ENCODE assay signal across 17 cellular contexts in genomic region chr19:49894879-49895565, GRCh38. TPM values are rescaled to one million over a fixed set of nuclear protein-coding genes. Genes with fewer than 3 reads are reported as not detected.
A peak's percentile ranks its signal among the peaks of the same experiment; 100 is the strongest.
DNase-seq lines count a peak whose midpoint lies in the region; ATAC-seq, FAIRE-seq and TF ChIP-seq lines count a peak whose summit lies in the region.
"Had no signal": no experiment of that assay in that cellular context is flagged by ENCODE, and none has a peak within 500 bp of the region (broad histone marks: within the 10 kb centered on the region; RNA-seq: fewer than 3 reads in every experiment).

No MANE protein-coding gene starts in this region.

- no peaks in the 10 kb centered on the region for H3K27me3 ChIP-seq in CD8-positive, alpha-beta memory T cell (ENCODE audit: insufficient read depth, low read length, poor library complexity, severe bottlenecking)
- H3K27me3 ChIP-seq in neural progenitor cell = peaks cover 14% of the 10 kb centered on the region
- peaks cover 9 to 17% of the 10 kb centered on the region in 2 experiments; a peak in 4 of 5 replicates for H3K27me3 ChIP-seq in HepG2 (ENCODE audit: control insufficient read depth in 1 of 2, insufficient read depth in 2 of 2, low read length in 2 of 2)

- TF ChIP-seq CTCF in neural progenitor cell (IDR thresholded peaks at IDR 0.05) (no peak), HepG2 (CRISPR knock-in tag; IDR thresholded peaks at IDR 0.05) (no peak)

- no TSS peak for BruUV-seq in HepG2 (replicated peaks; lab: Mats Ljungman, UMichigan)

- H3K9me3 ChIP-seq in CD8-positive, alpha-beta memory T cell (ENCODE audit: low read length) = no peaks in the 10 kb centered on the region
- H3K9me3 ChIP-seq in neural progenitor cell (ENCODE audit: low read depth) (no peaks in the 10 kb centered on the region), HepG2 (ENCODE audit: low read length) (no peaks in the 10 kb centered on the region)
- H3K9me3 ChIP-seq: lower lobe of right lung had no signal

- in situ Hi-C loops in HepG2 (cut with HindIII; ENCODE audit: extremely low pct_ligation_motif_present, low pct_unique_long_range_greater_than_20kb) = no loop called here

- H3K79me2 ChIP-seq in neural progenitor cell (ENCODE audit: low read depth) (no peaks in the 10 kb centered on the region), HepG2 (ENCODE audit: insufficient read depth, low read length) (no peaks in the 10 kb centered on the region)
- H3K79me2 ChIP-seq: parathyroid adenoma had no signal

- no peak for ATAC-seq in HepG2
- no peak for ATAC-seq in GM21367 (IDR thresholded peaks at IDR 0.05; ENCODE audit: unreplicated experiment)
- no peak for ATAC-seq in HG03469 (IDR thresholded peaks at IDR 0.05; ENCODE audit: unreplicated experiment)
- ATAC-seq: lower lobe of right lung had no signal

- H3K4me1 Mint-ChIP-seq in CD8-positive, alpha-beta memory T cell = peaks cover 26 to 48% (median 37%) of the 10 kb centered on the region in 3 donors
- H3K4me1 Mint-ChIP-seq in neural progenitor cell = peaks cover 19% of the 10 kb centered on the region

- TF ChIP-seq EP300 in HepG2 (IDR thresholded peaks at IDR 0.05; ENCODE audit: low read depth in 2 of 2, low read length in 2 of 2) (no peak), HepG2 (CRISPR knock-in tag; IDR thresholded peaks at IDR 0.05; ENCODE audit: borderline replicate concordance) (no peak)

- 61% methylated on average over 8 of the region's 17 CpGs for WGBS in HepG2 (ENCODE audit: low lambda C conversion rate)

- H3K4me2 ChIP-seq in neural progenitor cell (no peak overlapping the region), HepG2 (ENCODE audit: low read depth, low read length) (no peak overlapping the region)

- intact Hi-C loops in HepG2 (cut with micrococcal nuclease; ENCODE audit: unreplicated experiment) = no loop called here

- no peak overlapping the region for H3K27ac ChIP-seq in CD8-positive, alpha-beta memory T cell (ENCODE audit: low read depth, low read length)
- no peak overlapping the region for H3K27ac ChIP-seq in neural progenitor cell
- H3K27ac ChIP-seq in HepG2 (ENCODE audit: extremely low read length, insufficient read depth, low read length) = no peak overlapping the region
- H3K27ac ChIP-seq: lower lobe of right lung, parathyroid adenoma had no signal

- TF ChIP-seq RAD21 in HepG2 (CRISPR knock-in tag; IDR thresholded peaks at IDR 0.05) = no peak

- H3K36me3 ChIP-seq in CD8-positive, alpha-beta memory T cell (ENCODE audit: insufficient read depth, low read length) = no peaks in the 10 kb centered on the region
- H3K36me3 ChIP-seq in neural progenitor cell = no peaks in the 10 kb centered on the region
- H3K36me3 ChIP-seq in HepG2 (replicated peaks in 1 of 2; ENCODE audit: control insufficient read depth in 1 of 2, insufficient read depth in 2 of 2, low read length in 2 of 2) = no peaks in the 10 kb centered on the region
- H3K36me3 ChIP-seq: lower lobe of right lung had no signal

- peaks cover 21% of the 10 kb centered on the region for H3K4me1 ChIP-seq in CD8-positive, alpha-beta memory T cell (ENCODE audit: insufficient read depth, low read length)
- no peaks in the 10 kb centered on the region for H3K4me1 ChIP-seq in neural progenitor cell
- peaks cover 18% of the 10 kb centered on the region for H3K4me1 ChIP-seq in HepG2 (ENCODE audit: insufficient read depth, low read length)
- H3K4me1 ChIP-seq: parathyroid adenoma had no signal

- H3K9ac ChIP-seq in neural progenitor cell (no peak overlapping the region), HepG2 (ENCODE audit: insufficient read depth, low read depth, low read length) (no peak overlapping the region)
- H3K9ac ChIP-seq: parathyroid adenoma had no signal

- CTCF ChIA-PET in CD8-positive, alpha-beta memory T cell (lab: Charles Lee) = no interaction called here
- CTCF ChIA-PET in HepG2 (lab: Yijun Ruan, JAX; ENCODE audit: low intra/inter-chr PET ratio, low total read pairs) = no interaction called here

- no peak overlapping the region for H3K4me3 ChIP-seq in CD8-positive, alpha-beta memory T cell (ENCODE audit: low read length)
- H3K4me3 ChIP-seq in neural progenitor cell (no peak overlapping the region), HepG2 (replicated peaks in 1 of 3; ENCODE audit: insufficient read depth in 1 of 3, low read depth in 2 of 3, low read length in 3 of 3) (no peak overlapping the region)
- H3K4me3 ChIP-seq: lower lobe of right lung had no signal

- peaks cover 14% of the 10 kb centered on the region for H3F3A ChIP-seq in neural progenitor cell (ENCODE audit: low read depth)

- no peaks in the 10 kb centered on the region for H3K36me3 Mint-ChIP-seq in CD8-positive, alpha-beta memory T cell
- H3K36me3 Mint-ChIP-seq in neural progenitor cell = no peaks in the 10 kb centered on the region

- H3K27ac Mint-ChIP-seq in CD8-positive, alpha-beta memory T cell = peak overlapping the region; percentile 19 to 100 (median 98)
- peak overlapping the region; percentile 46 for H3K27ac Mint-ChIP-seq in neural progenitor cell

- H3K27me3 Mint-ChIP-seq in CD8-positive, alpha-beta memory T cell = peaks cover 0 to 2% of the 10 kb centered on the region in 2 donors
- H3K27me3 Mint-ChIP-seq in neural progenitor cell (ENCODE audit: insufficient read depth, low read depth) = peaks cover 19% of the 10 kb centered on the region

- FAIRE-seq in HepG2 (lab: Jason Lieb, UNC) = no peak
- FAIRE-seq: astrocyte, D721Med, endothelial cell of umbilical vein, RCC 7860, TTC549 had no signal

- peak overlapping the region in 6 of 7 donors; percentile 33 to 91 (median 86) for H3K4me3 Mint-ChIP-seq in CD8-positive, alpha-beta memory T cell
- no peak overlapping the region for H3K4me3 Mint-ChIP-seq in neural progenitor cell

- H2AFZ ChIP-seq in neural progenitor cell (replicated peaks) = no peak overlapping the region
- no peak overlapping the region for H2AFZ ChIP-seq in HepG2 (ENCODE audit: low read length)
- H2AFZ ChIP-seq: parathyroid adenoma had no signal

- POLR2A ChIA-PET in CD8-positive, alpha-beta memory T cell (lab: Charles Lee) = interaction anchor here (1.1 kb wide), 1 partner anchor 14 kb away, joined by 3 read pairs; no protein-coding TSS in a partner anchor
- POLR2A ChIA-PET in HepG2 (lab: Yijun Ruan, JAX) = no interaction called here

- H3K9me3 Mint-ChIP-seq in CD8-positive, alpha-beta memory T cell = no peaks in the 10 kb centered on the region
- H3K9me3 Mint-ChIP-seq in neural progenitor cell = no peaks in the 10 kb centered on the region

- peak in 3 of 5 donors; percentile 27 to 57 (median 28) for DNase-seq in CD8-positive, alpha-beta memory T cell
- peak; percentile 36 for DNase-seq in T-helper 22 cell (ENCODE audit: low read depth)
- DNase-seq in neural progenitor cell (ENCODE audit: low spot score) = no peak
- DNase-seq in GF-D8 (lab: John Stamatoyannopoulos, UW) = no peak
- DNase-seq in HepG2 (ENCODE audit: low spot score) = no peak
- DNase-seq: KG1, lower lobe of right lung, NCI-H2171 had no signal

- H4K20me1 ChIP-seq in neural progenitor cell (ENCODE audit: low read depth) (no peaks in the 10 kb centered on the region), HepG2 (ENCODE audit: insufficient read depth, low read length) (no peaks in the 10 kb centered on the region)

- TF ChIP-seq POLR2A in GM15510 (IDR thresholded peaks at IDR 0.05; ENCODE audit: borderline replicate concordance, extremely low read depth, insufficient read length) (peak; percentile 29), HepG2 (IDR thresholded peaks at IDR 0.05; ENCODE audit: insufficient read depth in 1 of 2, low read depth in 2 of 2, low read length in 2 of 2) (no peak)

RNA-seq across cellular contexts. Expression of gene IL4I1, which starts 1.7 kb away (rescaled TPM):
- 10 to 100 TPM; 35.6 to 39.1 TPM for total RNA-seq in CD8-positive, alpha-beta memory T cell
- polyA plus RNA-seq in CD8-positive, alpha-beta memory T cell = 13.1 TPM
- total RNA-seq in neural progenitor cell (ENCODE audit: low replicate concordance) = 0.56 TPM in 1 of 2 replicates, not detected in the other
- not detected in 2 replicates for total RNA-seq in HepG2 (2016; rRNA removed; fragmentation: Illumina TruSeq; extraction: Trizol)
- total RNA-seq in HepG2 (2016; cell fraction: cytosol; rRNA removed; fragmentation: Illumina TruSeq; extraction: Trizol; ENCODE audit: low read depth) = not detected in 2 replicates
- total RNA-seq in HepG2 (2016; cell fraction: insoluble cytoplasmic fraction; rRNA removed; fragmentation: Illumina TruSeq; extraction: Trizol) = 0.18 and 0.30 TPM in 2 replicates
- total RNA-seq in HepG2 (2016; cell fraction: membrane; rRNA removed; fragmentation: Illumina TruSeq; extraction: Trizol) = not detected in 2 replicates
- total RNA-seq in HepG2 (2016; cell fraction: nucleus; rRNA removed; fragmentation: Illumina TruSeq; extraction: Trizol) = not detected in 2 replicates
- polyA plus RNA-seq in HepG2 (2011; rRNA removed) = not detected in 2 replicates
- polyA plus RNA-seq in HepG2 (2011; cell fraction: cytosol; rRNA removed) = 0.08 TPM in 1 of 2 replicates, not detected in the other
- 0.16 and 0.28 TPM in 2 replicates for polyA plus RNA-seq in HepG2 (2011; cell fraction: nucleus; rRNA removed)
- 0.50 TPM in 1 of 2 replicates, not detected in the other for polyA plus RNA-seq in HepG2 (2012)
- polyA plus RNA-seq in HepG2 (2016; cell fraction: cytosol; fragmentation: Illumina TruSeq; extraction: Trizol; ENCODE audit: low read depth) = 0.29 TPM in 1 of 2 replicates, not detected in the other
- not detected in 2 replicates for polyA plus RNA-seq in HepG2 (2016; cell fraction: insoluble cytoplasmic fraction; fragmentation: Illumina TruSeq; extraction: Trizol; ENCODE audit: low read depth)
- not detected in 2 replicates for polyA plus RNA-seq in HepG2 (2016; cell fraction: membrane; fragmentation: Illumina TruSeq; extraction: Trizol; ENCODE audit: low read depth)
- polyA plus RNA-seq in HepG2 (2016; cell fraction: nucleus; fragmentation: Illumina TruSeq; extraction: Trizol; ENCODE audit: insufficient read depth, low read depth) = not detected in 2 replicates
- 0.09 TPM in 1 of 2 replicates, not detected in the other for polyA minus RNA-seq in HepG2 (2011; rRNA and poly(A)+ RNA removed; ENCODE audit: low replicate concordance)
- polyA minus RNA-seq in HepG2 (2011; cell fraction: cytosol; rRNA and poly(A)+ RNA removed) = not detected in 2 replicates
- not detected in 2 replicates for polyA minus RNA-seq in HepG2 (2011; cell fraction: nucleus; rRNA and poly(A)+ RNA removed)

RNA-seq across cellular contexts. Expression of gene TBC1D17, which starts 17.5 kb away (rescaled TPM):
- 10 to 100 TPM; 31.7 to 33.5 TPM for total RNA-seq in CD8-positive, alpha-beta memory T cell
- polyA plus RNA-seq in CD8-positive, alpha-beta memory T cell = 16.8 TPM
- total RNA-seq in neural progenitor cell (ENCODE audit: low replicate concordance) (10.4 and 15.9 TPM in 2 replicates), HepG2 (2016; rRNA removed; fragmentation: Illumina TruSeq; extraction: Trizol) (3.6 and 9.7 TPM in 2 replicates)
- total RNA-seq in HepG2 (2016; cell fraction: cytosol; rRNA removed; fragmentation: Illumina TruSeq; extraction: Trizol; ENCODE audit: low read depth) = 3.6 and 4.6 TPM in 2 replicates
- total RNA-seq in HepG2 (2016; cell fraction: insoluble cytoplasmic fraction; rRNA removed; fragmentation: Illumina TruSeq; extraction: Trizol) = 4.5 and 10.0 TPM in 2 replicates
- total RNA-seq in HepG2 (2016; cell fraction: membrane; rRNA removed; fragmentation: Illumina TruSeq; extraction: Trizol) = 7.6 and 8.5 TPM in 2 replicates
- total RNA-seq in HepG2 (2016; cell fraction: nucleus; rRNA removed; fragmentation: Illumina TruSeq; extraction: Trizol) = 8.6 and 13.7 TPM in 2 replicates
- polyA plus RNA-seq in HepG2 (2011; rRNA removed) = 16.9 and 21.6 TPM in 2 replicates
- polyA plus RNA-seq in HepG2 (2011; cell fraction: cytosol; rRNA removed) = 7.9 and 12.0 TPM in 2 replicates
- 83.8 and 108 TPM in 2 replicates for polyA plus RNA-seq in HepG2 (2011; cell fraction: nucleus; rRNA removed)
- 19.0 and 23.3 TPM in 2 replicates for polyA plus RNA-seq in HepG2 (2012)
- polyA plus RNA-seq in HepG2 (2016; cell fraction: cytosol; fragmentation: Illumina TruSeq; extraction: Trizol; ENCODE audit: low read depth) = 4.7 and 5.1 TPM in 2 replicates
- 10.7 and 15.1 TPM in 2 replicates for polyA plus RNA-seq in HepG2 (2016; cell fraction: insoluble cytoplasmic fraction; fragmentation: Illumina TruSeq; extraction: Trizol; ENCODE audit: low read depth)
- polyA plus RNA-seq in HepG2 (2016; cell fraction: membrane; fragmentation: Illumina TruSeq; extraction: Trizol; ENCODE audit: low read depth) = 9.3 and 10.8 TPM in 2 replicates
- 45.7 and 46.6 TPM in 2 replicates for polyA plus RNA-seq in HepG2 (2016; cell fraction: nucleus; fragmentation: Illumina TruSeq; extraction: Trizol; ENCODE audit: insufficient read depth, low read depth)
- polyA minus RNA-seq in HepG2 (2011; rRNA and poly(A)+ RNA removed; ENCODE audit: low replicate concordance) = 14.8 and 17.4 TPM in 2 replicates
- 9.8 and 11.2 TPM in 2 replicates for polyA minus RNA-seq in HepG2 (2011; cell fraction: cytosol; rRNA and poly(A)+ RNA removed)
- 16.0 and 24.2 TPM in 2 replicates for polyA minus RNA-seq in HepG2 (2011; cell fraction: nucleus; rRNA and poly(A)+ RNA removed)

RNA-seq across cellular contexts. Expression of gene AKT1S1, which starts 17.9 kb away (rescaled TPM):
- total RNA-seq in CD8-positive, alpha-beta memory T cell = 10 to 100 TPM; 32.8 to 33.6 TPM
- polyA plus RNA-seq in CD8-positive, alpha-beta memory T cell = 4.7 TPM
- 2.3 and 13.6 TPM in 2 replicates for total RNA-seq in neural progenitor cell (ENCODE audit: low replicate concordance)
- 10.9 and 13.5 TPM in 2 replicates for total RNA-seq in HepG2 (2016; rRNA removed; fragmentation: Illumina TruSeq; extraction: Trizol)
- 6.3 and 7.3 TPM in 2 replicates for total RNA-seq in HepG2 (2016; cell fraction: cytosol; rRNA removed; fragmentation: Illumina TruSeq; extraction: Trizol; ENCODE audit: low read depth)
- 10.3 and 14.9 TPM in 2 replicates for total RNA-seq in HepG2 (2016; cell fraction: insoluble cytoplasmic fraction; rRNA removed; fragmentation: Illumina TruSeq; extraction: Trizol)
- total RNA-seq in HepG2 (2016; cell fraction: membrane; rRNA removed; fragmentation: Illumina TruSeq; extraction: Trizol) = 14.8 and 16.5 TPM in 2 replicates
- total RNA-seq in HepG2 (2016; cell fraction: nucleus; rRNA removed; fragmentation: Illumina TruSeq; extraction: Trizol) = 12.4 and 13.6 TPM in 2 replicates
- 27.8 and 30.0 TPM in 2 replicates for polyA plus RNA-seq in HepG2 (2011; rRNA removed)
- 29.0 and 32.7 TPM in 2 replicates for polyA plus RNA-seq in HepG2 (2011; cell fraction: cytosol; rRNA removed)
- polyA plus RNA-seq in HepG2 (2011; cell fraction: nucleus; rRNA removed) = 56.2 and 76.4 TPM in 2 replicates
- 19.5 and 19.7 TPM in 2 replicates for polyA plus RNA-seq in HepG2 (2012)
- 22.7 and 24.3 TPM in 2 replicates for polyA plus RNA-seq in HepG2 (2016; cell fraction: cytosol; fragmentation: Illumina TruSeq; extraction: Trizol; ENCODE audit: low read depth)
- 43.5 and 52.7 TPM in 2 replicates for polyA plus RNA-seq in HepG2 (2016; cell fraction: insoluble cytoplasmic fraction; fragmentation: Illumina TruSeq; extraction: Trizol; ENCODE audit: low read depth)
- 46.7 and 51.1 TPM in 2 replicates for polyA plus RNA-seq in HepG2 (2016; cell fraction: membrane; fragmentation: Illumina TruSeq; extraction: Trizol; ENCODE audit: low read depth)
- 55.9 and 59.4 TPM in 2 replicates for polyA plus RNA-seq in HepG2 (2016; cell fraction: nucleus; fragmentation: Illumina TruSeq; extraction: Trizol; ENCODE audit: insufficient read depth, low read depth)
- polyA minus RNA-seq in HepG2 (2011; rRNA and poly(A)+ RNA removed; ENCODE audit: low replicate concordance) = 25.3 and 37.7 TPM in 2 replicates
- 13.0 and 14.0 TPM in 2 replicates for polyA minus RNA-seq in HepG2 (2011; cell fraction: cytosol; rRNA and poly(A)+ RNA removed)
- 21.9 and 22.5 TPM in 2 replicates for polyA minus RNA-seq in HepG2 (2011; cell fraction: nucleus; rRNA and poly(A)+ RNA removed)

RNA-seq across cellular contexts. Expression of gene PNKP, which starts 27.6 kb away (rescaled TPM):
- 10 to 100 TPM; 91.6 to 98.7 TPM for total RNA-seq in CD8-positive, alpha-beta memory T cell
- polyA plus RNA-seq in CD8-positive, alpha-beta memory T cell = 28.4 TPM
- total RNA-seq in neural progenitor cell (ENCODE audit: low replicate concordance) (41.1 and 72.4 TPM in 2 replicates), HepG2 (2016; rRNA removed; fragmentation: Illumina TruSeq; extraction: Trizol) (12.5 and 27.1 TPM in 2 replicates)
- total RNA-seq in HepG2 (2016; cell fraction: cytosol; rRNA removed; fragmentation: Illumina TruSeq; extraction: Trizol; ENCODE audit: low read depth) = 15.1 and 16.6 TPM in 2 replicates
- total RNA-seq in HepG2 (2016; cell fraction: insoluble cytoplasmic fraction; rRNA removed; fragmentation: Illumina TruSeq; extraction: Trizol) = 14.0 and 23.3 TPM in 2 replicates
- 10.4 and 12.6 TPM in 2 replicates for total RNA-seq in HepG2 (2016; cell fraction: membrane; rRNA removed; fragmentation: Illumina TruSeq; extraction: Trizol)
- total RNA-seq in HepG2 (2016; cell fraction: nucleus; rRNA removed; fragmentation: Illumina TruSeq; extraction: Trizol) = 22.5 and 24.4 TPM in 2 replicates
- polyA plus RNA-seq in HepG2 (2011; rRNA removed) = 12.7 and 17.0 TPM in 2 replicates
- polyA plus RNA-seq in HepG2 (2011; cell fraction: cytosol; rRNA removed) = 6.9 and 10.2 TPM in 2 replicates
- 96.1 and 104 TPM in 2 replicates for polyA plus RNA-seq in HepG2 (2011; cell fraction: nucleus; rRNA removed)
- polyA plus RNA-seq in HepG2 (2012) = 14.4 and 18.2 TPM in 2 replicates
- polyA plus RNA-seq in HepG2 (2016; cell fraction: cytosol; fragmentation: Illumina TruSeq; extraction: Trizol; ENCODE audit: low read depth) = 6.4 and 8.2 TPM in 2 replicates
- 11.5 and 13.4 TPM in 2 replicates for polyA plus RNA-seq in HepG2 (2016; cell fraction: insoluble cytoplasmic fraction; fragmentation: Illumina TruSeq; extraction: Trizol; ENCODE audit: low read depth)
- polyA plus RNA-seq in HepG2 (2016; cell fraction: membrane; fragmentation: Illumina TruSeq; extraction: Trizol; ENCODE audit: low read depth) = 11.3 and 40.2 TPM in 2 replicates
- polyA plus RNA-seq in HepG2 (2016; cell fraction: nucleus; fragmentation: Illumina TruSeq; extraction: Trizol; ENCODE audit: insufficient read depth, low read depth) = 87.3 and 98.8 TPM in 2 replicates
- polyA minus RNA-seq in HepG2 (2011; rRNA and poly(A)+ RNA removed; ENCODE audit: low replicate concordance) = 16.1 and 37.1 TPM in 2 replicates
- polyA minus RNA-seq in HepG2 (2011; cell fraction: cytosol; rRNA and poly(A)+ RNA removed) = 9.8 and 10.1 TPM in 2 replicates
- 30.5 and 40.2 TPM in 2 replicates for polyA minus RNA-seq in HepG2 (2011; cell fraction: nucleus; rRNA and poly(A)+ RNA removed)

RNA-seq across cellular contexts. Expression of gene ATF5, which starts 34.0 kb away (rescaled TPM):
- 10 to 100 TPM; 57.7 to 59.9 TPM for total RNA-seq in CD8-positive, alpha-beta memory T cell
- polyA plus RNA-seq in CD8-positive, alpha-beta memory T cell = 1.7 TPM
- 1.6 and 10.6 TPM in 2 replicates for total RNA-seq in neural progenitor cell (ENCODE audit: low replicate concordance)
- total RNA-seq in HepG2 (2016; rRNA removed; fragmentation: Illumina TruSeq; extraction: Trizol) = 9.7 and 10.3 TPM in 2 replicates
- 6.1 and 6.2 TPM in 2 replicates for total RNA-seq in HepG2 (2016; cell fraction: cytosol; rRNA removed; fragmentation: Illumina TruSeq; extraction: Trizol; ENCODE audit: low read depth)
- 7.9 and 10.5 TPM in 2 replicates for total RNA-seq in HepG2 (2016; cell fraction: insoluble cytoplasmic fraction; rRNA removed; fragmentation: Illumina TruSeq; extraction: Trizol)
- total RNA-seq in HepG2 (2016; cell fraction: membrane; rRNA removed; fragmentation: Illumina TruSeq; extraction: Trizol) = 12.6 and 12.7 TPM in 2 replicates
- total RNA-seq in HepG2 (2016; cell fraction: nucleus; rRNA removed; fragmentation: Illumina TruSeq; extraction: Trizol) = 4.6 and 7.3 TPM in 2 replicates
- 4.9 and 5.2 TPM in 2 replicates for polyA plus RNA-seq in HepG2 (2011; rRNA removed)
- 2.7 and 3.7 TPM in 2 replicates for polyA plus RNA-seq in HepG2 (2011; cell fraction: cytosol; rRNA removed)
- polyA plus RNA-seq in HepG2 (2011; cell fraction: nucleus; rRNA removed) = 10.1 and 14.5 TPM in 2 replicates
- 9.9 and 10.1 TPM in 2 replicates for polyA plus RNA-seq in HepG2 (2012)
- polyA plus RNA-seq in HepG2 (2016; cell fraction: cytosol; fragmentation: Illumina TruSeq; extraction: Trizol; ENCODE audit: low read depth) = 16.0 and 17.0 TPM in 2 replicates
- 24.8 and 28.5 TPM in 2 replicates for polyA plus RNA-seq in HepG2 (2016; cell fraction: insoluble cytoplasmic fraction; fragmentation: Illumina TruSeq; extraction: Trizol; ENCODE audit: low read depth)
- 25.8 and 30.2 TPM in 2 replicates for polyA plus RNA-seq in HepG2 (2016; cell fraction: membrane; fragmentation: Illumina TruSeq; extraction: Trizol; ENCODE audit: low read depth)
- 25.5 and 26.1 TPM in 2 replicates for polyA plus RNA-seq in HepG2 (2016; cell fraction: nucleus; fragmentation: Illumina TruSeq; extraction: Trizol; ENCODE audit: insufficient read depth, low read depth)
- 3.5 and 5.9 TPM in 2 replicates for polyA minus RNA-seq in HepG2 (2011; rRNA and poly(A)+ RNA removed; ENCODE audit: low replicate concordance)
- polyA minus RNA-seq in HepG2 (2011; cell fraction: cytosol; rRNA and poly(A)+ RNA removed) = 2.2 and 2.5 TPM in 2 replicates
- polyA minus RNA-seq in HepG2 (2011; cell fraction: nucleus; rRNA and poly(A)+ RNA removed) = 3.1 and 3.4 TPM in 2 replicates

Comparison
In these comparisons a context has a peak if more than half of its experiments do, and no peak if none do; other contexts are left out.
1. DNase-seq: peak in CD8-positive, alpha-beta memory T cell (3 of 5) and T-helper 22 cell (single experiment); none in neural progenitor cell (single experiment), GF-D8 (single experiment) and HepG2 (single experiment).
2. RNA of gene IL4I1, which starts 1.7 kb away (total RNA-seq): 35.6 to 39.1 TPM in CD8-positive, alpha-beta memory T cell; 0.56 TPM in neural progenitor cell and 0.18 to 0.30 TPM in HepG2; every median in the first group is over 10 times any median in the second.